8 cellular contexts compared by ENCODE assay signal in the genomic region with DNA sequence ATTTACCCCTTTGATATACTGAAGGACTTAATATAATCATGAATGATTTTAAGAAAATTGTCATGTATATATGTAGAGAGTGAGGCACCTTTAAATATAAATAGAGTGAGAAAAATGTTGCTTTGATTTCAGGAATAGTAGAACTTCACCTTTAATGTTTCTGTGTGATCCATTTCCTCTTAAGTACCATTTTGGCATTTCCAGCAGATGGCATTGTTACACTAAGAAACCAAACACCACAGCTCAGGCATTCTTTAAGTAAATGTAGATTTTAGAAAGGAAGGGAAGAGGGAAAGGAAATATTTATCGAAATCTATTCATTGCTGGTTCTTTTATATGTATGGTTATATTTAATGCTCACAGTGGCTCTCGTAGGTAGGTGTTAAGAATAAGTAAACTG.
A peak's percentile ranks its signal among the peaks of the same experiment; 100 is the strongest.
DNase-seq lines count a peak whose midpoint lies in the region; ATAC-seq and TF ChIP-seq lines count a peak whose summit lies in the region.

No MANE protein-coding gene starts in this region.

- H3K27me3 ChIP-seq in uterus = no peaks in the 10 kb centered on the region

- H3K27ac ChIP-seq in uterus = no peak overlapping the region

- H3K9me3 ChIP-seq in uterus = no peaks in the 10 kb centered on the region

- TF ChIP-seq CTCF in GM12864 (IDR thresholded peaks at IDR 0.05; ENCODE audit: low read depth, low read length, missing control alignments) = peak; percentile 10
- TF ChIP-seq CTCF in uterus (IDR thresholded peaks at IDR 0.05) = peak in 2 of 4 experiments; percentile 8 to 19

- H3K36me3 ChIP-seq in uterus = no peaks in the 10 kb centered on the region

- no peak for DNase-seq in GM12864 (ENCODE audit: low read depth)
- peak; percentile 81 for DNase-seq in NCI-H1105 treated with DMSO at 0.1 percent for 48 hours (lab: John Stamatoyannopoulos, UW)
- DNase-seq in SHP77 treated with DMSO at 0.1 percent for 48 hours (lab: John Stamatoyannopoulos, UW) = peak; percentile 48
- DNase-seq in iris pigment epithelial cell (ENCODE audit: low read depth) = peak; percentile 4
- DNase-seq in mucosa of gallbladder (ENCODE audit: low spot score) = no peak
- no peak for DNase-seq in uterus

- no peaks in the 10 kb centered on the region for H3K4me1 ChIP-seq in uterus

- ATAC-seq in GM21515 (IDR thresholded peaks at IDR 0.05; ENCODE audit: unreplicated experiment) (no peak), HG02798 (IDR thresholded peaks at IDR 0.05; ENCODE audit: poor library complexity, unreplicated experiment) (no peak)

- TF ChIP-seq POLR2A in uterus (IDR thresholded peaks at IDR 0.05) = no peak

- intact Hi-C loops in uterus (cut with DNase I; ENCODE audit: low total_unique reads) = no loop called here

- no peak overlapping the region for H3K4me3 ChIP-seq in GM12864 (ENCODE audit: low read depth, low read length)
- no peak overlapping the region for H3K4me3 ChIP-seq in uterus

Comparison
In these comparisons a context has a peak if more than half of its experiments do, and no peak if none do; other contexts are left out.
1. DNase-seq: peak in NCI-H1105 treated with DMSO at 0.1 percent for 48 hours (single experiment), SHP77 treated with DMSO at 0.1 percent for 48 hours (single experiment) and iris pigment epithelial cell (single experiment); none in GM12864 (single experiment), mucosa of gallbladder (single experiment) and uterus (0 of 2).